ENCODE assay signal across 20 cellular contexts in genomic region chr2:75180476-75180875, GRCh38. TPM values are rescaled to one million over a fixed set of nuclear protein-coding genes. Genes with fewer than 3 reads are reported as not detected.
DNase-seq lines count a peak whose midpoint lies in the region; ATAC-seq, FAIRE-seq and TF ChIP-seq lines count a peak whose summit lies in the region.
"Had no signal": no experiment of that assay in that cellular context is flagged by ENCODE, and none has a peak within 500 bp of the region (broad histone marks: within the 10 kb centered on the region; RNA-seq: fewer than 3 reads in every experiment).

No MANE protein-coding gene starts in this region.

- in situ Hi-C loops in HepG2 (cut with HindIII; ENCODE audit: extremely low pct_ligation_motif_present, low pct_unique_long_range_greater_than_20kb) = no loop called here

- H2AFZ ChIP-seq in HepG2 (ENCODE audit: low read length) (no peak overlapping the region), keratinocyte (ENCODE audit: control insufficient read depth, low read length) (no peak overlapping the region)
- H2AFZ ChIP-seq: GM23338 had no signal

- H3K36me3 ChIP-seq in HepG2 (replicated peaks in 1 of 2; ENCODE audit: control insufficient read depth in 1 of 2, insufficient read depth in 2 of 2, low read length in 2 of 2) (no peaks in the 10 kb centered on the region), right lobe of liver (no peaks in the 10 kb centered on the region), keratinocyte (ENCODE audit: control insufficient read depth in 2 of 2, extremely low read depth in 1 of 2, insufficient read depth in 2 of 2, low read length in 2 of 2) (no peaks in the 10 kb centered on the region)
- H3K36me3 ChIP-seq: BE2C had no signal

- no peaks in the 10 kb centered on the region for H3K9me1 ChIP-seq in keratinocyte (ENCODE audit: control insufficient read depth, extremely low read depth, insufficient read depth, low read length)

- H3K9ac ChIP-seq in HepG2 (ENCODE audit: insufficient read depth, low read depth, low read length) (no peak overlapping the region), keratinocyte (ENCODE audit: control insufficient read depth, extremely low read depth, insufficient read depth, low read length) (no peak overlapping the region)

- H3K27ac ChIP-seq in HepG2 (ENCODE audit: extremely low read length, insufficient read depth, low read length) = no peak overlapping the region
- no peak overlapping the region for H3K27ac ChIP-seq in right lobe of liver
- no peak overlapping the region for H3K27ac ChIP-seq in keratinocyte (ENCODE audit: control insufficient read depth, insufficient read depth, low read length)

- ATAC-seq in HepG2 (no peak), right lobe of liver (no peak), GM18867 (IDR thresholded peaks at IDR 0.05; ENCODE audit: unreplicated experiment) (no peak)
- ATAC-seq: GM23338 had no signal

- no peaks in the 10 kb centered on the region for H3K9me3 ChIP-seq in HepG2 (ENCODE audit: low read length)
- no peaks in the 10 kb centered on the region for H3K9me3 ChIP-seq in right lobe of liver
- H3K9me3 ChIP-seq in keratinocyte (ENCODE audit: control insufficient read depth, low read depth, low read length) = no peaks in the 10 kb centered on the region
- H3K9me3 ChIP-seq: BE2C had no signal

- CTCF ChIA-PET in HepG2 (lab: Yijun Ruan, JAX; ENCODE audit: low intra/inter-chr PET ratio, low total read pairs) = no interaction called here

- DNase-seq in HepG2 (ENCODE audit: low spot score) (no peak), right lobe of liver (no peak), ELF-1 (ENCODE audit: low read depth, low spot score) (peak; percentile 50), keratinocyte (ENCODE audit: low read depth, low spot score) (no peak), NCI-H128 (lab: John Stamatoyannopoulos, UW; ENCODE audit: unreplicated experiment) (no peak)
- DNase-seq: ACHN; BE2C; C1 segment of cervical spinal cord; CD4-positive, CD25-positive, alpha-beta regulatory T cell; DMS53; DND-41; GDM1; HCEC 1CT had no signal

- no peaks in the 10 kb centered on the region; a peak in 1 of 5 replicates for H3K27me3 ChIP-seq in HepG2 (ENCODE audit: control insufficient read depth in 1 of 2, insufficient read depth in 2 of 2, low read length in 2 of 2)
- no peaks in the 10 kb centered on the region for H3K27me3 ChIP-seq in right lobe of liver
- H3K27me3 ChIP-seq in keratinocyte (ENCODE audit: control insufficient read depth, extremely low read depth, insufficient read depth, low read length) = no peaks in the 10 kb centered on the region
- H3K27me3 ChIP-seq: BE2C had no signal

- TF ChIP-seq EP300 in HepG2 (IDR thresholded peaks at IDR 0.05; ENCODE audit: low read depth in 2 of 2, low read length in 2 of 2) (no peak), HepG2 (CRISPR knock-in tag; IDR thresholded peaks at IDR 0.05; ENCODE audit: borderline replicate concordance) (no peak)

- TF ChIP-seq CTCF in HepG2 (CRISPR knock-in tag; IDR thresholded peaks at IDR 0.05) (no peak), right lobe of liver (IDR thresholded peaks at IDR 0.05) (no peak), keratinocyte (optimal IDR thresholded peaks at IDR 0.05 in 1 of 3, IDR thresholded peaks at IDR 0.05 in 1 of 3, conservative IDR thresholded peaks at IDR 0.05 in 1 of 3; ENCODE audit: extremely low read depth in 1 of 3, insufficient read depth in 2 of 3, low read length in 3 of 3) (no peak)

- TF ChIP-seq POLR2A in HepG2 (IDR thresholded peaks at IDR 0.05; ENCODE audit: insufficient read depth in 1 of 2, low read depth in 2 of 2, low read length in 2 of 2) (no peak), right lobe of liver (IDR thresholded peaks at IDR 0.05) (no peak)

- BruUV-seq in HepG2 (replicated peaks; lab: Mats Ljungman, UMichigan) = no TSS peak

- no peak overlapping the region for H3K4me3 ChIP-seq in HepG2 (replicated peaks in 1 of 3; ENCODE audit: insufficient read depth in 1 of 3, low read depth in 2 of 3, low read length in 3 of 3)
- no peak overlapping the region for H3K4me3 ChIP-seq in right lobe of liver
- no peak overlapping the region for H3K4me3 ChIP-seq in keratinocyte (ENCODE audit: control insufficient read depth in 2 of 3, extremely low read depth in 1 of 3, insufficient read depth in 2 of 3, low read depth in 1 of 3, low read length in 3 of 3)
- H3K4me3 ChIP-seq: GM23338 had no signal

- H3K79me2 ChIP-seq in HepG2 (ENCODE audit: insufficient read depth, low read length) (no peaks in the 10 kb centered on the region), keratinocyte (ENCODE audit: control insufficient read depth, insufficient read depth, low read length) (no peaks in the 10 kb centered on the region)

- H3K4me2 ChIP-seq in HepG2 (ENCODE audit: low read depth, low read length) (no peak overlapping the region), keratinocyte (ENCODE audit: control insufficient read depth, extremely low read depth, insufficient read depth, low read depth, low read length) (no peak overlapping the region)
- H3K4me2 ChIP-seq: GM23338 had no signal

- no peaks in the 10 kb centered on the region for H4K20me1 ChIP-seq in HepG2 (ENCODE audit: insufficient read depth, low read length)
- no peaks in the 10 kb centered on the region for H4K20me1 ChIP-seq in keratinocyte (ENCODE audit: control insufficient read depth, extremely low read depth, insufficient read depth, low read length)

- FAIRE-seq in HepG2 (lab: Jason Lieb, UNC) (no peak), keratinocyte (lab: Jason Lieb, UNC) (peak; percentile 13)
- FAIRE-seq: A204.1, GM12892, GM18507, H54 had no signal

- TF ChIP-seq RAD21 in HepG2 (CRISPR knock-in tag; IDR thresholded peaks at IDR 0.05) = no peak

- POLR2A ChIA-PET in HepG2 (lab: Yijun Ruan, JAX) = no interaction called here

- dilution Hi-C loops in keratinocyte (cut with MboI; ENCODE audit: extremely low pct_ligation_motif_present, low sequenced_read_pairs) = no loop called here

- intact Hi-C loops in HepG2 (cut with micrococcal nuclease; ENCODE audit: unreplicated experiment) = no loop called here
- intact Hi-C loops in right lobe of liver (cut with DNase I) = no loop called here

- H3K4me1 ChIP-seq in HepG2 (ENCODE audit: insufficient read depth, low read length) = no peaks in the 10 kb centered on the region
- no peaks in the 10 kb centered on the region for H3K4me1 ChIP-seq in right lobe of liver
- no peaks in the 10 kb centered on the region for H3K4me1 ChIP-seq in keratinocyte (ENCODE audit: control insufficient read depth, extremely low read depth, insufficient read depth, low read length)
- H3K4me1 ChIP-seq: BE2C had no signal

RNA-seq across cellular contexts. Expression of gene TACR1, which starts 18.8 kb away (rescaled TPM):
- not detected in 2 replicates for total RNA-seq in HepG2 (2016; rRNA removed; fragmentation: Illumina TruSeq; extraction: Trizol)
- total RNA-seq in HepG2 (2016; cell fraction: cytosol; rRNA removed; fragmentation: Illumina TruSeq; extraction: Trizol; ENCODE audit: low read depth) = not detected in 2 replicates
- not detected in 2 replicates for total RNA-seq in HepG2 (2016; cell fraction: insoluble cytoplasmic fraction; rRNA removed; fragmentation: Illumina TruSeq; extraction: Trizol)
- not detected in 2 replicates for total RNA-seq in HepG2 (2016; cell fraction: membrane; rRNA removed; fragmentation: Illumina TruSeq; extraction: Trizol)
- not detected in 2 replicates for total RNA-seq in HepG2 (2016; cell fraction: nucleus; rRNA removed; fragmentation: Illumina TruSeq; extraction: Trizol)
- not detected in 2 replicates for polyA plus RNA-seq in HepG2 (2011; rRNA removed)
- not detected in 2 replicates for polyA plus RNA-seq in HepG2 (2011; cell fraction: cytosol; rRNA removed)
- not detected in 2 replicates for polyA plus RNA-seq in HepG2 (2011; cell fraction: nucleus; rRNA removed)
- polyA plus RNA-seq in HepG2 (2012) = 0.03 TPM in 1 of 2 replicates, not detected in the other
- not detected in 2 replicates for polyA plus RNA-seq in HepG2 (2016; cell fraction: cytosol; fragmentation: Illumina TruSeq; extraction: Trizol; ENCODE audit: low read depth)
- not detected in 2 replicates for polyA plus RNA-seq in HepG2 (2016; cell fraction: insoluble cytoplasmic fraction; fragmentation: Illumina TruSeq; extraction: Trizol; ENCODE audit: low read depth)
- not detected in 2 replicates for polyA plus RNA-seq in HepG2 (2016; cell fraction: membrane; fragmentation: Illumina TruSeq; extraction: Trizol; ENCODE audit: low read depth)
- polyA plus RNA-seq in HepG2 (2016; cell fraction: nucleus; fragmentation: Illumina TruSeq; extraction: Trizol; ENCODE audit: insufficient read depth, low read depth) = not detected in 2 replicates
- not detected in 2 replicates for polyA minus RNA-seq in HepG2 (2011; rRNA and poly(A)+ RNA removed; ENCODE audit: low replicate concordance)
- not detected in 2 replicates for polyA minus RNA-seq in HepG2 (2011; cell fraction: cytosol; rRNA and poly(A)+ RNA removed)
- polyA minus RNA-seq in HepG2 (2011; cell fraction: nucleus; rRNA and poly(A)+ RNA removed) = not detected in 2 replicates
- total RNA-seq in right lobe of liver = not detected
- polyA plus RNA-seq in keratinocyte = not detected in 3 replicates
- not detected for polyA plus RNA-seq in keratinocyte (2011; ENCODE audit: low read depth)
- polyA plus RNA-seq in keratinocyte (2011; cell fraction: cytosol; rRNA removed) = not detected in 2 replicates
- polyA plus RNA-seq in keratinocyte (2011; cell fraction: nucleus; rRNA removed) = not detected in 2 replicates
- polyA plus RNA-seq in keratinocyte (2012; ENCODE audit: low replicate concordance) = 0.03 TPM in 1 of 2 replicates, not detected in the other
- not detected in 3 replicates for polyA minus RNA-seq in keratinocyte
- not detected for polyA minus RNA-seq in keratinocyte (2011; cell fraction: cytosol; rRNA and poly(A)+ RNA removed)
- not detected in 2 replicates for polyA minus RNA-seq in keratinocyte (2011; cell fraction: nucleus; rRNA and poly(A)+ RNA removed)
- total RNA-seq: CD4-positive, CD25-positive, alpha-beta regulatory T cell; HT-29 had no signal
